16 cellular contexts compared by ENCODE assay signal in genomic region chrX:39899059-39899458, GRCh38.
DNase-seq lines count a peak whose midpoint lies in the region; ATAC-seq and TF ChIP-seq lines count a peak whose summit lies in the region.
"Had no signal": no experiment of that assay in that cellular context is flagged by ENCODE, and none has a peak within 500 bp of the region (broad histone marks: within the 10 kb centered on the region; RNA-seq: fewer than 3 reads in every experiment).

No MANE protein-coding gene starts in this region.

- H3K36me3 Mint-ChIP-seq in CD8-positive, alpha-beta T cell, result no peaks in the 10 kb centered on the region
- H3K36me3 Mint-ChIP-seq: CD14-positive monocyte, IgD-negative memory B cell had no signal

- no peak overlapping the region for H2AFZ ChIP-seq in neuronal stem cell (ENCODE audit: low read length)

- H3K14ac ChIP-seq in neuronal stem cell (ENCODE audit: low read length), result no peak overlapping the region

- H3K27me3 ChIP-seq in neuronal stem cell (ENCODE audit: control insufficient read depth in 3 of 3, insufficient read depth in 3 of 3, low read depth in 1 of 3, low read length in 3 of 3), result no peaks in the 10 kb centered on the region
- H3K27me3 ChIP-seq in CD8-positive, alpha-beta T cell (ENCODE audit: insufficient read depth, low read length), result no peaks in the 10 kb centered on the region

- H3K27ac Mint-ChIP-seq in CD8-positive, alpha-beta T cell, result no peak overlapping the region
- H3K27ac Mint-ChIP-seq: B cell; CD14-positive monocyte; CD8-positive, alpha-beta memory T cell; IgD-negative memory B cell had no signal

- H2AK5ac ChIP-seq in neuronal stem cell (ENCODE audit: low read depth, low read length), result no peak overlapping the region

- POLR2A ChIA-PET in HEK293 (lab: Yijun Ruan, JAX), result no interaction called here
- POLR2A ChIA-PET in CD8-positive, alpha-beta T cell (lab: Charles Lee), result no interaction called here

- no peak overlapping the region for H4K91ac ChIP-seq in neuronal stem cell (ENCODE audit: low read depth, low read length, poor library complexity)

- ATAC-seq in HG03175 (IDR thresholded peaks at IDR 0.05; ENCODE audit: unreplicated experiment), result no peak
- no peak for ATAC-seq in CD8-positive, alpha-beta T cell

- no peak overlapping the region for H3K18ac ChIP-seq in neuronal stem cell (ENCODE audit: low read length)

- no peaks in the 10 kb centered on the region for H3K9me3 Mint-ChIP-seq in CD8-positive, alpha-beta T cell
- H3K9me3 Mint-ChIP-seq: IgD-negative memory B cell had no signal

- H3K4me3 Mint-ChIP-seq in CD8-positive, alpha-beta T cell, result no peak overlapping the region
- H3K4me3 Mint-ChIP-seq: B cell; CD14-positive monocyte; CD8-positive, alpha-beta memory T cell; IgD-negative memory B cell had no signal

- H3K9ac ChIP-seq in neuronal stem cell (ENCODE audit: low read depth, low read length, poor library complexity), result no peak overlapping the region

- no peak for TF ChIP-seq CTCF in HEK293 (tag by site-specific recombination; IDR thresholded peaks at IDR 0.05)
- no peak for TF ChIP-seq CTCF in CD8-positive, alpha-beta T cell (IDR thresholded peaks at IDR 0.05)

- H3K4me3 ChIP-seq in HEK293 (ENCODE audit: low read depth, low read length) (no peak overlapping the region), neuronal stem cell (ENCODE audit: low read length in 2 of 2) (no peak overlapping the region)
- H3K4me3 ChIP-seq in CD8-positive, alpha-beta T cell (ENCODE audit: low read depth, low read length), result no peak overlapping the region
- H3K4me3 ChIP-seq: HAP-1 had no signal

- H2BK12ac ChIP-seq in neuronal stem cell (ENCODE audit: low read length), result peak overlapping the region; percentile 73

- no peak overlapping the region for H3K23ac ChIP-seq in neuronal stem cell (ENCODE audit: low read depth, low read length, poor library complexity)

- H3K4me2 ChIP-seq in neuronal stem cell (ENCODE audit: insufficient read depth, low read length, poor library complexity, severe bottlenecking), result no peak overlapping the region

- H2BK15ac ChIP-seq in neuronal stem cell (ENCODE audit: low read length), result no peak overlapping the region

- H3K9me3 ChIP-seq in HEK293 (ENCODE audit: control insufficient read depth, insufficient read depth, low read depth, low read length), result no peaks in the 10 kb centered on the region
- H3K9me3 ChIP-seq in neuronal stem cell (replicated peaks in 1 of 2; ENCODE audit: control insufficient read depth in 2 of 2, insufficient read depth in 1 of 2, low read depth in 1 of 2, low read length in 2 of 2), result no peaks in the 10 kb centered on the region
- no peaks in the 10 kb centered on the region for H3K9me3 ChIP-seq in CD8-positive, alpha-beta T cell (ENCODE audit: low read length)
- H3K9me3 ChIP-seq: Caco-2, HAP-1 had no signal

- CTCF ChIA-PET in HEK293 (lab: Yijun Ruan, JAX), result no interaction called here
- CTCF ChIA-PET in CD8-positive, alpha-beta T cell (lab: Charles Lee), result no interaction called here

- H2BK120ac ChIP-seq in neuronal stem cell (ENCODE audit: low read depth, low read length), result no peak overlapping the region

- H4K8ac ChIP-seq in neuronal stem cell (ENCODE audit: low read depth, low read length), result no peak overlapping the region

- WGBS in neuronal stem cell (ENCODE audit: extremely low coverage in 2 of 2, insufficient read length in 2 of 2, insufficient replicate concordance in 1 of 2), 2 donors, result no CpG with 5 or more reads among the region's 10 CpGs

- H3K4me1 ChIP-seq in HEK293 (ENCODE audit: control insufficient read depth, insufficient read depth, low read length) (no peaks in the 10 kb centered on the region; the same call in 1 of the 2 replicates), neuronal stem cell (ENCODE audit: control insufficient read depth in 2 of 2, insufficient read depth in 1 of 2, low read depth in 1 of 2, low read length in 2 of 2) (peaks cover 22% of the 10 kb centered on the region in 2 donors)
- no peaks in the 10 kb centered on the region for H3K4me1 ChIP-seq in CD8-positive, alpha-beta T cell (ENCODE audit: insufficient read depth, low read length)
- H3K4me1 ChIP-seq: HAP-1 had no signal

- H3K4me1 Mint-ChIP-seq in CD8-positive, alpha-beta T cell (ENCODE audit: low read depth), result no peaks in the 10 kb centered on the region
- H3K4me1 Mint-ChIP-seq: B cell; CD8-positive, alpha-beta memory T cell had no signal

- no peaks in the 10 kb centered on the region for H3K27me3 Mint-ChIP-seq in CD8-positive, alpha-beta T cell (ENCODE audit: low read depth)

- H3K27ac ChIP-seq in HEK293 (ENCODE audit: extremely low read depth, low read depth, low read length) (no peak overlapping the region), neuronal stem cell (replicated peaks; ENCODE audit: low read length) (no peak overlapping the region)
- H3K27ac ChIP-seq in CD8-positive, alpha-beta T cell (ENCODE audit: low read depth, low read length), result no peak overlapping the region

- H3K36me3 ChIP-seq in HEK293 (ENCODE audit: control insufficient read depth in 2 of 2, insufficient read depth in 1 of 2, low read length in 2 of 2) (no peaks in the 10 kb centered on the region), neuronal stem cell (replicated peaks in 1 of 2; ENCODE audit: control insufficient read depth in 2 of 2, insufficient read depth in 2 of 2, low read length in 2 of 2) (no peaks in the 10 kb centered on the region)
- H3K36me3 ChIP-seq in CD8-positive, alpha-beta T cell (ENCODE audit: insufficient read depth, low read length), result no peaks in the 10 kb centered on the region
- H3K36me3 ChIP-seq: HAP-1 had no signal

- no peak overlapping the region for H3K4ac ChIP-seq in neuronal stem cell (ENCODE audit: low read length)

- intact Hi-C loops in CD8-positive, alpha-beta T cell (cut with DNase I, micrococcal nuclease), result no loop called here

- H2BK5ac ChIP-seq in neuronal stem cell (ENCODE audit: low read length), result no peak overlapping the region

- peak; percentile 43 for DNase-seq in ecto neural progenitor cell (ENCODE audit: low spot score)
- no peak for DNase-seq in neuronal stem cell (ENCODE audit: low spot score)
- DNase-seq in CD8-positive, alpha-beta T cell, result no peak
- no peak for DNase-seq in DMS153 (lab: John Stamatoyannopoulos, UW)
- DNase-seq in globus pallidus (ENCODE audit: low spot score), result no peak
- DNase-seq: Caco-2; CD8-positive, alpha-beta memory T cell; DMS53; GF-D8; GOT3 had no signal

- no peaks in the 10 kb centered on the region for H3K79me1 ChIP-seq in neuronal stem cell (ENCODE audit: low read depth, low read length)

TF ChIP-seq in HEK293, 187 proteins besides CTCF, POLR2A, EP300 and RAD21:
- TF ChIP-seq EGR2 (tag by site-specific recombination; IDR thresholded peaks at IDR 0.05; ENCODE audit: low read depth), result no peak
- no peak for TF ChIP-seq ZNF248 (tag by site-specific recombination; IDR thresholded peaks at IDR 0.05)
- 0 out of 2 replicates have a peak, but pooled peaks have one; percentile 28 for TF ChIP-seq KLF1 (tag by site-specific recombination; IDR thresholded peaks at IDR 0.05)
- no peak for TF ChIP-seq ZNF558 (tag by site-specific recombination; IDR thresholded peaks at IDR 0.05)
- TF ChIP-seq SALL2 (tag by site-specific recombination; IDR thresholded peaks at IDR 0.05; ENCODE audit: borderline replicate concordance), result no peak
- TF ChIP-seq GLI2 (tag by site-specific recombination; IDR thresholded peaks at IDR 0.05; ENCODE audit: borderline replicate concordance, low read depth), result no peak
- TF ChIP-seq ZNF621 (tag by site-specific recombination; IDR thresholded peaks at IDR 0.05), result no peak
